ENCODE assay signal across 1 cellular context in the genomic region with DNA sequence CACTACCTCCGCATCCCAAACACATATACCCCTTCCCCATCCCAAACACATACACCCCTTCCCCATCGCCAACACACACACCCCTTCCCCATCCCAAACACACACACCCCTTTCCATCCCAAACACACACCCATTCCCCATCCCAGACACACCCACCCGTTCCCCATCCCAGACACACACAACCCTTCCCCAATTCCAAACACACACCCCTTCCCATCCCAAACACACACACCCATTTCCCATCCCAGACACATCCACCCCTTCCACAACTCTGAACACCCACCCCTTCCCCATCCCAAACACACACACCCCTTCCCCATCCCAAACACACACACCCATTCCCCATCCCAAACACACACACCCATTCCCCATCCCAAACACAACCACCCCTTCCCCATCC.
TF ChIP-seq lines count a peak whose summit lies in the region.

No MANE protein-coding gene starts in this region.

TF ChIP-seq in HepG2, 621 proteins besides CTCF, POLR2A, EP300 and RAD21 (continued from another document):
- TF ChIP-seq HNF1A (IDR thresholded peaks at IDR 0.05; ENCODE audit: low read depth): no peak
- TF ChIP-seq HNF1A (CRISPR knock-in tag; IDR thresholded peaks at IDR 0.05; ENCODE audit: borderline replicate concordance): no peak
- no peak for TF ChIP-seq KDM4B (CRISPR knock-in tag; IDR thresholded peaks at IDR 0.05)
- TF ChIP-seq PCBP1 (IDR thresholded peaks at IDR 0.05; ENCODE audit: borderline replicate concordance, low read depth, low read length): peak; percentile 56; the same call in 1 of the 2 replicates
- TF ChIP-seq PCBP2 (optimal IDR thresholded peaks at IDR 0.05; ENCODE audit: low read depth, low read length, poor library complexity, severe bottlenecking): peak; percentile 97
- TF ChIP-seq, protein P1, sequence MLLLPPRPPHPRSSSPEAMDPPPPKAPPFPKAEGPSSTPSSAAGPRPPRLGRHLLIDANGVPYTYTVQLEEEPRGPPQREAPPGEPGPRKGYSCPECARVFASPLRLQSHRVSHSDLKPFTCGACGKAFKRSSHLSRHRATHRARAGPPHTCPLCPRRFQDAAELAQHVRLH (CRISPR knock-in tag; IDR thresholded peaks at IDR 0.05; ENCODE audit: borderline replicate concordance, low read depth): no peak
- no peak for TF ChIP-seq MTERF4 (CRISPR knock-in tag; IDR thresholded peaks at IDR 0.05)
- no peak for TF ChIP-seq GATAD2A (CRISPR knock-in tag; IDR thresholded peaks at IDR 0.05)
